1 cellular context compared by ENCODE assay signal in the genomic region with DNA sequence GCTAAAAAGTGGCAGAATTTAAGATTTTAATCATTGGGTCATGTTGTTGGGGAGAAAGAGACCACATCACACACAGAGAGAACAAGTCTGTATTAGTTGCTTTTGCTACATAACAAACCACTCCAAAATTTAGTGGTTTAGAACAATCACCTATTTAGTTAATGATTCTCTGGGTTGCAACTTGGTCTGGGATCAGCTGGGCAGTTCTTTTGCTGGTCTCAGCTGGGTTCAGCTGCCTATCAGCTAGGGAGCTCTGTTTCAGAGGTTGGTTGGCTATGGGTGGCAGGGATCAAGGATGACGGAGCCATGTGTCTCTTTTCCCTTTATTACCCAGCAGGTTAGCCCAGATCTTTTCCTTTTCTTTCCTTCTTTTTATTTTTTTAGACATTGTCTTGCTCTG.
TF ChIP-seq lines count a peak whose summit lies in the region.

No MANE protein-coding gene starts in this region.

TF ChIP-seq in GM12878, 131 proteins besides CTCF, POLR2A, EP300 and RAD21:
- TF ChIP-seq RAD51 (IDR thresholded peaks at IDR 0.05), result 0 out of 2 replicates have a peak, but pooled peaks have one; percentile 12
- TF ChIP-seq, protein P1, sequence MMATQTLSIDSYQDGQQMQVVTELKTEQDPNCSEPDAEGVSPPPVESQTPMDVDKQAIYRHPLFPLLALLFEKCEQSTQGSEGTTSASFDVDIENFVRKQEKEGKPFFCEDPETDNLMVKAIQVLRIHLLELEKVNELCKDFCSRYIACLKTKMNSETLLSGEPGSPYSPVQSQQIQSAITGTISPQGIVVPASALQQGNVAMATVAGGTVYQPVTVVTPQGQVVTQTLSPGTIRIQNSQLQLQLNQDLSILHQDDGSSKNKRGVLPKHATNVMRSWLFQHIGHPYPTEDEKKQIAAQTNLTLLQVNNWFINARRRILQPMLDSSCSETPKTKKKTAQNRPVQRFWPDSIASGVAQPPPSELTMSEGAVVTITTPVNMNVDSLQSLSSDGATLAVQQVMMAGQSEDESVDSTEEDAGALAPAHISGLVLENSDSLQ (IDR thresholded peaks at IDR 0.05), result 0 out of 2 replicates have a peak, but pooled peaks have one; percentile 15
- no peak for TF ChIP-seq HDAC6 (IDR thresholded peaks at IDR 0.05; ENCODE audit: unreplicated experiment)
- 0 out of 2 replicates have a peak, but pooled peaks have one; percentile 35 for TF ChIP-seq MTA2 (IDR thresholded peaks at IDR 0.05; ENCODE audit: low read depth)
